20 cellular contexts compared by ENCODE assay signal in genomic region chr9:892123-892522, GRCh38. TPM values are rescaled to one million over a fixed set of nuclear protein-coding genes. Genes with fewer than 3 reads are reported as not detected.
DNase-seq lines count a peak whose midpoint lies in the region; ATAC-seq and TF ChIP-seq lines count a peak whose summit lies in the region.
"Had no signal": no experiment of that assay in that cellular context is flagged by ENCODE, and none has a peak within 500 bp of the region (broad histone marks: within the 10 kb centered on the region; RNA-seq: fewer than 3 reads in every experiment).

No MANE protein-coding gene starts in this region.

- H3K36me3 ChIP-seq in OCI-LY7 (ENCODE audit: insufficient read depth, low read length) = no peaks in the 10 kb centered on the region
- no peaks in the 10 kb centered on the region for H3K36me3 ChIP-seq in stomach
- H3K36me3 ChIP-seq: colonic mucosa, uterus had no signal

- no peak for ATAC-seq in GM18505 (IDR thresholded peaks at IDR 0.05; ENCODE audit: unreplicated experiment)

- H3K4me2 ChIP-seq in OCI-LY7 (ENCODE audit: low read length) = no peak overlapping the region

- no peaks in the 10 kb centered on the region for H3K9me2 ChIP-seq in OCI-LY7 (ENCODE audit: insufficient read depth, low read length)

- no peaks in the 10 kb centered on the region for H4K20me1 ChIP-seq in OCI-LY7 (ENCODE audit: insufficient read depth, low read length)

- POLR2A ChIA-PET in OCI-LY7 (lab: Charles Lee) = interaction anchor here (0.6 kb wide), 1 partner anchor 12 kb away, joined by 3 read pairs; no protein-coding TSS in a partner anchor

- H3K79me2 ChIP-seq in OCI-LY7 (ENCODE audit: insufficient read depth, low read depth, low read length) = no peaks in the 10 kb centered on the region

- H3K27ac ChIP-seq in 22Rv1 (no peak overlapping the region), OCI-LY7 (ENCODE audit: low read depth, low read length, poor library complexity, severe bottlenecking) (no peak overlapping the region), stomach (no peak overlapping the region)
- H3K27ac ChIP-seq: colonic mucosa, uterus had no signal

- intact Hi-C loops in OCI-LY7 (cut with micrococcal nuclease; ENCODE audit: unreplicated experiment) (loop anchor here (10.0 kb wide), 1 partner anchor 277 kb away; no protein-coding TSS in a partner anchor), stomach (cut with DNase I; ENCODE audit: low total_unique reads) (no loop called here)

- TF ChIP-seq CTCF in 22Rv1 (IDR thresholded peaks at IDR 0.05) = peak; percentile 14; the same call in 1 of the 2 replicates
- TF ChIP-seq CTCF in GM12874 (IDR thresholded peaks at IDR 0.05; ENCODE audit: insufficient read depth, low read depth, low read length) = 0 out of 2 replicates have a peak, but pooled peaks have one; percentile 21
- 0 out of 2 replicates have a peak, but pooled peaks have one; percentile 9 for TF ChIP-seq CTCF in OCI-LY7 (conservative IDR thresholded peaks at IDR 0.05; ENCODE audit: low read length)
- TF ChIP-seq CTCF in epithelial cell of proximal tubule (conservative IDR thresholded peaks at IDR 0.05; ENCODE audit: low read depth, low read length) = peak; percentile 38
- TF ChIP-seq CTCF in stomach (IDR thresholded peaks at IDR 0.05) = no peak

- TF ChIP-seq POLR2A in stomach (IDR thresholded peaks at IDR 0.05) = no peak
- TF ChIP-seq POLR2A in GM18505 (IDR thresholded peaks at IDR 0.05; ENCODE audit: borderline replicate concordance, extremely low read depth, insufficient read depth, insufficient read length) = no peak

- H3K4me1 ChIP-seq in OCI-LY7 (ENCODE audit: insufficient read depth, low read length, poor library complexity, severe bottlenecking) (peaks cover 10% of the 10 kb centered on the region), stomach (peaks cover 0 to 7% (median 6%) of the 10 kb centered on the region in 4 donors)
- H3K4me1 ChIP-seq: colonic mucosa, uterus had no signal

- DNase-seq in OCI-LY7 (ENCODE audit: low spot score) (no peak), epithelial cell of proximal tubule (ENCODE audit: low read depth) (no peak), stomach (no peak), DMS114 treated with DMSO at 0.1 percent for 48 hours (lab: John Stamatoyannopoulos, UW; ENCODE audit: unreplicated experiment) (no peak)
- no peak for DNase-seq in stimulated activated CD4-positive, alpha-beta T cell treated with anti-CD3 and anti-CD28 coated beads, Interleukin-2, amount 100 ng/mL, for 24 hours
- DNase-seq: activated CD4-positive, alpha-beta T cell treated with anti-CD3 and anti-CD28 coated beads for 1 hour; activated CD8-positive, alpha-beta memory T cell treated with anti-CD3 and anti-CD28 coated beads, Interleukin-2, amount 50 U/mL, for 4 hours; activated naive CD4-positive, alpha-beta T cell treated with Interleukin-2 at 50 U/mL for 16 hours; colonic mucosa; erythroblast; NCI-H1092 treated with DMSO at 0.1 percent for 48 hours; NCI-H82; stimulated activated CD4-positive, alpha-beta T cell treated with anti-CD3 and anti-CD28 coated beads, Interleukin-15, amount 100 ng/mL, for 24 hours; T-helper 2 cell; uterus had no signal

- peaks cover 0 to 15% (median 0%) of the 10 kb centered on the region in 3 donors for H3K27me3 ChIP-seq in stomach
- H3K27me3 ChIP-seq: colonic mucosa, uterus had no signal

- CTCF ChIA-PET in OCI-LY7 (lab: Charles Lee; ENCODE audit: unreplicated experiment) = no interaction called here

- H3K9me3 ChIP-seq in OCI-LY7 (ENCODE audit: low read length) (no peaks in the 10 kb centered on the region), stomach (no peaks in the 10 kb centered on the region)
- H3K9me3 ChIP-seq: colonic mucosa, uterus had no signal

- 69 to 77% (median 75%) methylated on average over 5 of the region's 5 CpGs for WGBS in stomach, 5 donors

- no TSS peak for BruUV-seq in OCI-LY7 (replicated peaks; lab: Mats Ljungman, UMichigan)

- no peak for TF ChIP-seq EP300 in stomach (IDR thresholded peaks at IDR 0.05)

- H2AFZ ChIP-seq in OCI-LY7 (ENCODE audit: low read length) = no peak overlapping the region

- H3K4me3 ChIP-seq in OCI-LY7 (ENCODE audit: low read depth, low read length, poor library complexity, severe bottlenecking) (no peak overlapping the region), epithelial cell of proximal tubule (ENCODE audit: low read depth, low read length) (no peak overlapping the region), stomach (no peak overlapping the region)
- H3K4me3 ChIP-seq: colonic mucosa, uterus had no signal

RNA-seq across cellular contexts. Expression of gene DMRT1, which starts 50.6 kb away (rescaled TPM):
- total RNA-seq in OCI-LY7 (2014; rRNA removed; shearing (Covaris generic)) = not detected in 2 replicates
- total RNA-seq in OCI-LY7 (2022) = not detected in 2 replicates
- total RNA-seq in epithelial cell of proximal tubule = not detected in 2 replicates
- total RNA-seq in stomach = not detected
- polyA plus RNA-seq in stomach = not detected
- total RNA-seq: astrocyte, colonic mucosa, G401, uterus had no signal

Comparison
In these comparisons a context has a peak if more than half of its experiments do, and no peak if none do; other contexts are left out.
1. CTCF ChIP-seq: peak in 22Rv1 (single experiment), GM12874 (single experiment), OCI-LY7 (single experiment) and epithelial cell of proximal tubule (single experiment); none in stomach (0 of 7).